In the genomic region with DNA sequence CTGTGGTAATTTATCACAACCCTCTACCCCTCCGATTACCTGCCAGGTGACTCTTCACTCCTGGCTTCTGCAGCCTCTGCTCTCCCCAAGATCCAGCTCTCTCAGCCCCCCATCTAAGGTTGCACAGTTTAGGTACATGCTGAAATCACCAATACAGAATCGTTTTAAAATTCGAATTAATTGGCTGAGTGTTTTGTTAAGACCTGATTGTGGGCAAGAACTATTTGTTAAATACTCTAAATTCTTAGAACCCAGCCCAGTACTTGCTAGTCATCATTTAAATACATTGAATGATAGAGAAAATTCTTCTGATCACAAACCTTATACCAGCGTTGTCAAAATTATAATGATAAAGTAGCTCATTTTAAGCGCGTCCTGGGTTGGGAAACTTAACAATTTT, we compare ENCODE assay signal across 22 cellular contexts.
"Had no signal": no experiment of that assay in that cellular context is flagged by ENCODE, and none has a peak within 500 bp of the region (broad histone marks: within the 10 kb centered on the region; RNA-seq: fewer than 3 reads in every experiment).

No MANE protein-coding gene starts in this region.

- H3K4me3 ChIP-seq: cardiac muscle cell had no signal

- ATAC-seq: activated CD4-positive, alpha-beta T cell treated with anti-CD3 and anti-CD28 coated beads for 36 hours; activated T-cell treated with anti-CD3 and anti-CD28 coated beads, Interleukin-2, amount 50 U/mL, for 72 hours; PC-3; T-cell had no signal

- DNase-seq: activated CD4-positive, alpha-beta memory T cell treated with anti-CD3 and anti-CD28 coated beads, Interleukin-2, amount 10 ng/mL, durations not matched to agents 7 days and 5 days; activated CD4-positive, alpha-beta T cell treated with anti-CD3 and anti-CD28 coated beads for 36 hours; activated CD4-positive, alpha-beta T cell treated with anti-CD3 and anti-CD28 coated beads, Interleukin-2, amount 50 U/mL, for 1 hour; activated naive CD4-positive, alpha-beta T cell treated with anti-CD3 and anti-CD28 coated beads, Interleukin-2, amount 50 U/mL, for 16 hours; activated T-cell treated with anti-CD3 and anti-CD28 coated beads for 4 hours; activated T-cell treated with anti-CD3 and anti-CD28 coated beads, Interleukin-2, amount 50 U/mL, for 72 hours; aorta; Karpas-422; MM.1S; NCI-H1105; NCI-H1436; NCI-H1694 treated with DMSO at 0.1 percent for 48 hours; NCI-H2029 treated with DMSO at 0.1 percent for 48 hours; NCI-H446; NCI-H524; PC-3; SIG-M5; T-cell; WERI-Rb-1 had no signal

- H3K4me3 Mint-ChIP-seq: activated CD4-positive, alpha-beta memory T cell treated with anti-CD3 and anti-CD28 coated beads, Interleukin-2, amount 10 ng/mL, durations not matched to agents 7 days and 5 days; activated CD4-positive, alpha-beta T cell treated with anti-CD3 and anti-CD28 coated beads for 36 hours; activated T-cell treated with anti-CD3 and anti-CD28 coated beads, Interleukin-2, amount 50 U/mL, for 72 hours; brain; T-cell had no signal

- H3K27me3 ChIP-seq: cardiac muscle cell had no signal

- H3K36me3 Mint-ChIP-seq: brain, T-cell had no signal

- H3K27ac ChIP-seq: cardiac muscle cell, WERI-Rb-1 had no signal

- H3K36me3 ChIP-seq: cardiac muscle cell, WERI-Rb-1 had no signal

- H3K9me3 Mint-ChIP-seq: activated CD4-positive, alpha-beta memory T cell treated with anti-CD3 and anti-CD28 coated beads, Interleukin-2, amount 10 ng/mL, durations not matched to agents 7 days and 5 days; activated T-cell treated with anti-CD3 and anti-CD28 coated beads, Interleukin-2, amount 50 U/mL, for 72 hours; activated T-helper 2 cell treated with anti-CD3 and anti-CD28 coated beads, Interferon-gamma antibody, Interleukin-2, Interleukin-4, amounts not matched to agents 10 μg/mL and 5 μg/mL and 100 μg/mL, durations not matched to agents 14 hours and 24 hours and 36 hours; brain; T-cell had no signal

- H3K27ac Mint-ChIP-seq: activated CD4-positive, alpha-beta memory T cell treated with anti-CD3 and anti-CD28 coated beads, Interleukin-2, amount 10 ng/mL, durations not matched to agents 7 days and 5 days; activated CD4-positive, alpha-beta T cell treated with anti-CD3 and anti-CD28 coated beads for 36 hours; activated T-cell treated with anti-CD3 and anti-CD28 coated beads, Interleukin-2, amount 50 U/mL, for 72 hours; activated T-helper 2 cell treated with anti-CD3 and anti-CD28 coated beads, Interferon-gamma antibody, Interleukin-2, Interleukin-4, amounts not matched to agents 10 μg/mL and 5 μg/mL and 100 μg/mL, durations not matched to agents 14 hours and 24 hours and 36 hours; brain; T-cell had no signal

- H3K4me1 Mint-ChIP-seq: activated CD4-positive, alpha-beta T cell treated with anti-CD3 and anti-CD28 coated beads for 36 hours; brain had no signal
